Comparison of ENCODE assay signal across 8 cellular contexts in the genomic region with DNA sequence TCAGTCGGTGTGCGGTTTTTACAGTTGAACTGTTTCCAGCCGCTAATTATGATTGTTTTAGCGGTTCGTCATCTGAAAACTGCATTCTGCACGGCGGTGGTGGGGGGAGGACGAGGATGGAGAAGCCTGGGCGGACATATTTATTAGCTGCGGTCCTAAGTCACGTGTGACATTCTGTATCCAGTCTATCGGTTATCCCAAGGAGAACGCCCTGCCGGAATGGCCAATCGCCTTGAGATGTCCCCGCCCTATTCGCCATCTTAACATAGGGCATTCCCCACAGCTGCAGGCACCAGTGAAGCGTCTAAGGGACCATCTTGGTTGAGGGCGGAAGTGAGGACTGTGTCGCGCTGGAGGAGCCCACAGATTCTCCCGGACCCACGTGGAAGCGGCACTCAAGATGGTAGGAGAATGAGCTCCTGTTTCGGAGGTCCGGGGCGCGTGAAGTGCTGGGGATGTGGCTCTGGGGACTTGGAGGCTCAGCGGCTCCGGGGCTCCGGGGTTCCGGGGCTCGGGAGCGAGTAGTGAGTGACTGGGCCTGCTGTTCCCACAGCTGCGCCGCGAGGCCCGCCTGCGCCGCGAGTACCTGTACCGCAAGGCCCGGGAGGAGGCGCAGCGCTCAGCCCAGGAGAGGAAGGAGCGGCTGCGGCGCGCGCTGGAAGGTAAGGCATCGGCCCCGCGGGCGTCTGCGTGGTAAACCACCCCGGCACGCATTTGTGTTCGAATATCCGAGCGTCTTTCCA. TPM values are rescaled to one million over a fixed set of nuclear protein-coding genes. Genes with fewer than 3 reads are reported as not detected.
DNase-seq lines count a peak whose midpoint lies in the region; ATAC-seq, FAIRE-seq and TF ChIP-seq lines count a peak whose summit lies in the region.

Gene IMP4 (plus strand): TSS at position 365 of the 743 bp plus-strand sequence. CDS start 36 bp downstream, at position 401.

- no CpG with 5 or more reads among the region's 60 CpGs for WGBS in iPS DF 6.9 (ENCODE audit: insufficient coverage, insufficient read length)

- peaks cover 59% of the 10 kb centered on the region for H3K4me1 Mint-ChIP-seq in brain

- peak within 1 kb of the TSS; percentile 97 to 100 (median 99) for H3K4me3 Mint-ChIP-seq in brain

- H3K27me3 Mint-ChIP-seq in brain = peaks cover 18% of the 10 kb centered on the region

- FAIRE-seq in TTC549 (lab: Jason Lieb, UNC) = peak; percentile 91

- DNase-seq in NCI-H2107 (lab: John Stamatoyannopoulos, UW) = peak; percentile 91
- peak; percentile 97 for DNase-seq in iPS DF 6.9 (ENCODE audit: low read depth, low spot score)
- peak; percentile 98 for DNase-seq in skeletal muscle cell (ENCODE audit: low read depth)

- TF ChIP-seq CTCF in 22Rv1 (IDR thresholded peaks at IDR 0.05) = no peak; the same call in 1 of the 2 replicates
- peak in 1 of 2 experiments; percentile 48 for TF ChIP-seq CTCF in brain (conservative IDR thresholded peaks at IDR 0.05)

- H3K27ac ChIP-seq in 22Rv1 (peak within 1 kb of the TSS; percentile 83), iPS DF 6.9 (ENCODE audit: low read length) (no peak within 1 kb of the TSS)

- no peaks in the 10 kb centered on the region for H3K9me3 Mint-ChIP-seq in brain

- peak within 1 kb of the TSS; percentile 98 to 100 (median 99) for H3K27ac Mint-ChIP-seq in brain

- H3K4me3 ChIP-seq in iPS DF 6.9 (ENCODE audit: low read length) = peak within 1 kb of the TSS; percentile 93
- peak within 1 kb of the TSS; percentile 87 for H3K4me3 ChIP-seq in skeletal muscle cell (ENCODE audit: low read depth, low read length)

- peaks cover 56% of the 10 kb centered on the region for H3K36me3 Mint-ChIP-seq in brain

- H3K9me3 ChIP-seq in iPS DF 6.9 (ENCODE audit: control insufficient read depth, insufficient read depth, low read length) = no peaks in the 10 kb centered on the region

- peaks cover 2% of the 10 kb centered on the region; the same call in 1 of the 2 replicates for H3K4me1 ChIP-seq in iPS DF 6.9 (ENCODE audit: control insufficient read depth, insufficient read depth, low read length)

- H3K27me3 ChIP-seq in iPS DF 6.9 (ENCODE audit: control insufficient read depth, insufficient read depth, low read length) = no peaks in the 10 kb centered on the region

- H3K36me3 ChIP-seq in iPS DF 6.9 (ENCODE audit: control insufficient read depth, insufficient read depth, low read length) = peaks cover 28% of the 10 kb centered on the region

- ATAC-seq in GM18517 (IDR thresholded peaks at IDR 0.05; ENCODE audit: unreplicated experiment) (peak; percentile 90), HG03060 (IDR thresholded peaks at IDR 0.05; ENCODE audit: low read depth, unreplicated experiment) (peak; percentile 84)

RNA-seq across cellular contexts. Expression of gene IMP4, which starts in this region (rescaled TPM):
- polyA plus RNA-seq in brain (ENCODE audit: insufficient read depth, low read depth, low replicate concordance) = 63.0 TPM
